Comparison of ENCODE assay signal across 2 cellular contexts in genomic region chr16:48053346-48053745, GRCh38.
TF ChIP-seq lines count a peak whose summit lies in the region.

No MANE protein-coding gene starts in this region.

TF ChIP-seq in IMR-90, 13 proteins besides CTCF, POLR2A, EP300 and RAD21:
- TF ChIP-seq MAZ (IDR thresholded peaks at IDR 0.05; ENCODE audit: borderline replicate concordance, low read depth, low read length) (0 out of 2 replicates have a peak, but pooled peaks have one; percentile 25), RFX5 (IDR thresholded peaks at IDR 0.05; ENCODE audit: low read depth, low read length) (no peak), MAFK (IDR thresholded peaks at IDR 0.05; ENCODE audit: low read depth, low read length) (no peak), BHLHE40 (IDR thresholded peaks at IDR 0.05; ENCODE audit: low read depth, low read length) (no peak), CEBPB (IDR thresholded peaks at IDR 0.05; ENCODE audit: low read depth, low read length) (peak; percentile 60; the same call in 1 of the 2 replicates), MXI1 (IDR thresholded peaks at IDR 0.05; ENCODE audit: borderline replicate concordance, low read depth, low read length) (peak; percentile 40; the same call in 1 of the 2 replicates), FOS (IDR thresholded peaks at IDR 0.05; ENCODE audit: low read depth, low read length) (no peak)

TF ChIP-seq in H1, 55 proteins besides CTCF, POLR2A, EP300 and RAD21:
- TF ChIP-seq MAFK (IDR thresholded peaks at IDR 0.05; ENCODE audit: low read depth, low read length) (0 out of 2 replicates have a peak, but pooled peaks have one; percentile 8), RFX5 (IDR thresholded peaks at IDR 0.05; ENCODE audit: borderline replicate concordance, low read depth, low read length) (no peak)
